Comparison of ENCODE assay signal across 2 cellular contexts in genomic region chr6:45608252-45608911, GRCh38.
TF ChIP-seq lines count a peak whose summit lies in the region.

No MANE protein-coding gene starts in this region.

TF ChIP-seq in HCT116, 20 proteins besides CTCF, POLR2A, EP300 and RAD21 (continued from another document):
- TF ChIP-seq REST (IDR thresholded peaks at IDR 0.05; ENCODE audit: low read depth) = no peak
- no peak for TF ChIP-seq ZFX (IDR thresholded peaks at IDR 0.05)
- no peak for TF ChIP-seq CBX3 (IDR thresholded peaks at IDR 0.05; ENCODE audit: low read depth)
- no peak for TF ChIP-seq EGR1 (IDR thresholded peaks at IDR 0.05; ENCODE audit: low read depth)
- no peak for TF ChIP-seq MAX (IDR thresholded peaks at IDR 0.05)
- no peak for TF ChIP-seq POLR2AphosphoS5 (IDR thresholded peaks at IDR 0.05; ENCODE audit: low read depth, low read length)
- TF ChIP-seq JUND (IDR thresholded peaks at IDR 0.05) = no peak
- no peak for TF ChIP-seq EZH2phosphoT487 (IDR thresholded peaks at IDR 0.05; ENCODE audit: borderline replicate concordance)
- no peak for TF ChIP-seq ATF3 (IDR thresholded peaks at IDR 0.05)
- no peak for TF ChIP-seq SIN3A (IDR thresholded peaks at IDR 0.05; ENCODE audit: low read depth)
- no peak for TF ChIP-seq EZH2 (IDR thresholded peaks at IDR 0.05)
- TF ChIP-seq ELF1 (IDR thresholded peaks at IDR 0.05; ENCODE audit: borderline replicate concordance, low read depth) = no peak
- TF ChIP-seq ZBTB33 (IDR thresholded peaks at IDR 0.05; ENCODE audit: extremely low read depth, insufficient replicate concordance, low read length) = no peak
- TF ChIP-seq YY1 (IDR thresholded peaks at IDR 0.05; ENCODE audit: extremely low read depth, insufficient replicate concordance, low read depth, low read length) = no peak
- no peak for TF ChIP-seq FOSL1 (IDR thresholded peaks at IDR 0.05; ENCODE audit: low read depth)
- no peak for TF ChIP-seq SRF (IDR thresholded peaks at IDR 0.05; ENCODE audit: low read depth)
- TF ChIP-seq ZNF274 (IDR thresholded peaks at IDR 0.05; ENCODE audit: low read depth, low read length) = no peak

TF ChIP-seq in SK-N-SH, 30 proteins besides CTCF, POLR2A, EP300 and RAD21 (continued from another document):
- TF ChIP-seq PBX3 (IDR thresholded peaks at IDR 0.05) = peak; percentile 87
- TF ChIP-seq FOSL2 (IDR thresholded peaks at IDR 0.05; ENCODE audit: borderline replicate concordance, low read depth) = 0 out of 2 replicates have a peak, but pooled peaks have one; percentile 10
- TF ChIP-seq JUND (IDR thresholded peaks at IDR 0.05) = no peak; the same call in none of the 2 replicates
- TF ChIP-seq USF1 (IDR thresholded peaks at IDR 0.05; ENCODE audit: borderline replicate concordance, low read depth) = no peak
- TF ChIP-seq USF2 (IDR thresholded peaks at IDR 0.05; ENCODE audit: borderline replicate concordance, low read depth, low read length) = no peak
- TF ChIP-seq ZBTB33 (IDR thresholded peaks at IDR 0.05; ENCODE audit: borderline replicate concordance, low read depth) = no peak
- TF ChIP-seq SIN3A (IDR thresholded peaks at IDR 0.05; ENCODE audit: borderline replicate concordance, low read depth, low read length) = no peak
- 0 out of 2 replicates have a peak, but pooled peaks have one; percentile 6 for TF ChIP-seq SMC3 (IDR thresholded peaks at IDR 0.05; ENCODE audit: low read depth, low read length)
- no peak for TF ChIP-seq NRF1 (IDR thresholded peaks at IDR 0.05; ENCODE audit: low read depth, low read length)
- TF ChIP-seq MEF2A (IDR thresholded peaks at IDR 0.05; ENCODE audit: borderline replicate concordance, low read depth) = 0 out of 2 replicates have a peak, but pooled peaks have one; percentile 3
- TF ChIP-seq GABPA (IDR thresholded peaks at IDR 0.05; ENCODE audit: low read depth) = no peak
- TF ChIP-seq EZH2phosphoT487 (IDR thresholded peaks at IDR 0.05; ENCODE audit: borderline replicate concordance, low read depth) = no peak
- TF ChIP-seq MXI1 (IDR thresholded peaks at IDR 0.05; ENCODE audit: low read depth, low read length) = no peak
- peak; percentile 37; the same call in 1 of the 2 replicates for TF ChIP-seq FOXM1 (IDR thresholded peaks at IDR 0.05; ENCODE audit: low read depth)
- TF ChIP-seq FOXJ3 (CRISPR knock-in tag; IDR thresholded peaks at IDR 0.05) = no peak
- no peak for TF ChIP-seq RFX5 (IDR thresholded peaks at IDR 0.05; ENCODE audit: low read length)
- TF ChIP-seq TCF12 (IDR thresholded peaks at IDR 0.05) = peak; percentile 63
- 0 out of 2 replicates have a peak, but pooled peaks have one; percentile 47 for TF ChIP-seq TEAD4 (IDR thresholded peaks at IDR 0.05; ENCODE audit: borderline replicate concordance, insufficient read depth)
- TF ChIP-seq NFIC (IDR thresholded peaks at IDR 0.05; ENCODE audit: borderline replicate concordance) = no peak; the same call in 1 of the 2 replicates
- TF ChIP-seq CHD2 (IDR thresholded peaks at IDR 0.05; ENCODE audit: low read length, partially characterized antibody) = no peak
- TF ChIP-seq RXRA (IDR thresholded peaks at IDR 0.05; ENCODE audit: borderline replicate concordance, low read depth) = peak; percentile 75; the same call in 1 of the 2 replicates
- no peak for TF ChIP-seq IRF3 (IDR thresholded peaks at IDR 0.05; ENCODE audit: low read depth, low read length)
- no peak for TF ChIP-seq ELF1 (IDR thresholded peaks at IDR 0.05)
- TF ChIP-seq MAX (IDR thresholded peaks at IDR 0.05; ENCODE audit: low read depth) = no peak
- no peak for TF ChIP-seq YY1 (IDR thresholded peaks at IDR 0.05; ENCODE audit: low read depth)
- no peak for TF ChIP-seq POLR2AphosphoS5 (IDR thresholded peaks at IDR 0.05; ENCODE audit: low read depth, low read length)
- TF ChIP-seq RCOR1 (IDR thresholded peaks at IDR 0.05; ENCODE audit: low read length) = no peak
- no peak for TF ChIP-seq GATA2 (CRISPR knock-in tag; IDR thresholded peaks at IDR 0.05)
